Comparison of ENCODE assay signal across 17 cellular contexts in genomic region chr14:69423279-69423678, GRCh38. TPM values are rescaled to one million over a fixed set of nuclear protein-coding genes. Genes with fewer than 3 reads are reported as not detected.
DNase-seq lines count a peak whose midpoint lies in the region; ATAC-seq and TF ChIP-seq lines count a peak whose summit lies in the region.
"Had no signal": no experiment of that assay in that cellular context is flagged by ENCODE, and none has a peak within 500 bp of the region (broad histone marks: within the 10 kb centered on the region; RNA-seq: fewer than 3 reads in every experiment).

No MANE protein-coding gene starts in this region.

- H3K9me3 ChIP-seq in transverse colon = no peaks in the 10 kb centered on the region

- H3K4me3 ChIP-seq in cardiac fibroblast (replicated peaks in 1 of 2; ENCODE audit: low read depth in 2 of 2, low read length in 2 of 2) (no peak overlapping the region), transverse colon (no peak overlapping the region)

- WGBS in transverse colon (ENCODE audit: low coverage in 1 of 2), 2 donors = 100% methylated on average over 2 to 4 of the region's 4 CpGs

- H3K27me3 ChIP-seq in transverse colon = no peaks in the 10 kb centered on the region

- ATAC-seq in GM18867 (IDR thresholded peaks at IDR 0.05; ENCODE audit: unreplicated experiment) = no peak
- ATAC-seq: Panc1 had no signal

- DNase-seq in AG08396 (ENCODE audit: low spot score) (peak; percentile 13), HCEC 1CT (peak; percentile 26), cardiac fibroblast (ENCODE audit: low read depth in 2 of 2) (peak; percentile 14 to 38), hepatic stellate cell (ENCODE audit: low spot score) (peak; percentile 17), NCI-H2081 treated with DMSO at 0.1 percent for 48 hours (lab: John Stamatoyannopoulos, UW) (no peak), nucleus accumbens (lab: John Stamatoyannopoulos, UW) (no peak), transverse colon (no peak)
- DNase-seq: Calu3; CD4-positive, alpha-beta T cell; DMS53; Karpas-422; MM.1S; NCI-H1092 treated with DMSO at 0.1 percent for 48 hours; NCI-H2227 treated with DMSO at 0.1 percent for 48 hours; NCI-H524 had no signal

- intact Hi-C loops in transverse colon (cut with DNase I; ENCODE audit: low total_unique reads) = no loop called here

- no peak for TF ChIP-seq POLR2A in transverse colon (IDR thresholded peaks at IDR 0.05)

- H3K27ac ChIP-seq in transverse colon = no peak overlapping the region

- in situ Hi-C loops in transverse colon (cut with MboI; ENCODE audit: low pct_ligation_motif_present in 1 of 4, low pct_unique_long_range_greater_than_20kb in 1 of 4, low sequenced_read_pairs in 3 of 4) = no loop called here

- peaks cover 0 to 22% (median 2%) of the 10 kb centered on the region in 4 donors for H3K36me3 ChIP-seq in transverse colon

- no peak for TF ChIP-seq EP300 in transverse colon (IDR thresholded peaks at IDR 0.05; ENCODE audit: low read depth)

- no peaks in the 10 kb centered on the region for H3K4me1 ChIP-seq in transverse colon

- no peak for TF ChIP-seq CTCF in cardiac fibroblast (IDR thresholded peaks at IDR 0.05; ENCODE audit: low read depth, low read length)
- no peak for TF ChIP-seq CTCF in transverse colon (IDR thresholded peaks at IDR 0.05)

RNA-seq across cellular contexts. Expression of gene SLC39A9, which starts 24.8 kb away (rescaled TPM):
- total RNA-seq in transverse colon = 100 to 1,000 TPM in 1 of 4 donors, 10 to 100 TPM in 3; 24.5 to 103 (median 72.2) TPM

RNA-seq across cellular contexts. Expression of gene ERH, which starts 25.2 kb away (rescaled TPM):
- 10 to 100 TPM; 11.6 to 52.7 (median 30.4) TPM for total RNA-seq in transverse colon

Comparison
In these comparisons a context has a peak if more than half of its experiments do, and no peak if none do; other contexts are left out.
1. DNase-seq: peak in AG08396 (single experiment), HCEC 1CT (single experiment), cardiac fibroblast (2 of 2) and hepatic stellate cell (single experiment); none in NCI-H2081 treated with DMSO at 0.1 percent for 48 hours (single experiment), nucleus accumbens (0 of 56) and transverse colon (single experiment).